In genomic region chr5:63553069-63553468, GRCh38 we compare ENCODE assay signal across 22 cellular contexts.
"Had no signal": no experiment of that assay in that cellular context is flagged by ENCODE, and none has a peak within 500 bp of the region (broad histone marks: within the 10 kb centered on the region; RNA-seq: fewer than 3 reads in every experiment).

No MANE protein-coding gene starts in this region.

- H3K9me3 ChIP-seq: esophagus muscularis mucosa, gastroesophageal sphincter, left ventricle myocardium inferior, lower lobe of right lung, pancreas, right lobe of liver, testis, tibial nerve, upper lobe of right lung, vagina had no signal

- H2AFZ ChIP-seq: neural progenitor cell had no signal

- H3K27me3 ChIP-seq: esophagus muscularis mucosa, gastroesophageal sphincter, neural progenitor cell, pancreas, right lobe of liver, testis, tibial nerve, upper lobe of right lung, vagina had no signal

- DNase-seq: effector memory CD4-positive, alpha-beta T cell; glutamatergic neuron; islet precursor cell; left ventricle myocardium inferior; lower lobe of right lung; mesenchymal stem cell; midbrain; nucleus accumbens; pancreas; right lobe of liver; stimulated activated CD4-positive, alpha-beta T cell treated with anti-CD3 and anti-CD28 coated beads, Interleukin-4, amount 100 ng/mL, for 24 hours; stimulated activated naive CD8-positive, alpha-beta T cell treated with anti-CD3 and anti-CD28 coated beads, Interleukin-15, amount 100 ng/mL, for 72 hours; testis; upper lobe of right lung had no signal

- H3K9ac ChIP-seq: neural progenitor cell had no signal

- H3K36me3 ChIP-seq: esophagus muscularis mucosa, gastroesophageal sphincter, left ventricle myocardium inferior, lower lobe of right lung, neural progenitor cell, pancreas, right lobe of liver, tibial nerve, upper lobe of right lung, vagina had no signal

- H3K27ac ChIP-seq: epithelial cell of prostate, esophagus muscularis mucosa, gastroesophageal sphincter, lower lobe of right lung, neural progenitor cell, pancreas, right lobe of liver, testis, tibial nerve, upper lobe of right lung, vagina had no signal

- H3K4me1 ChIP-seq: esophagus muscularis mucosa, gastroesophageal sphincter, lower lobe of right lung, neural progenitor cell, pancreas, right lobe of liver, testis, tibial nerve, upper lobe of right lung, vagina had no signal

- ATAC-seq: gastroesophageal sphincter; natural killer cell treated with Interleukin-12 subunit alpha and Interleukin-12 subunit beta and Interleukin-15 and Interleukin-18, amount 100 ng/mL, for 72 hours; pancreas; right lobe of liver; stimulated activated memory B cell treated with anti-CD40 and anti-IgM and Interleukin-4, amounts not matched to agents 10 μg/mL and 1 μg/mL and 100 μg/mL, for 72 hours; stimulated activated naive CD8-positive, alpha-beta T cell treated with anti-CD3 and anti-CD28 coated beads, Interleukin-15, amount 100 ng/mL, for 72 hours; upper lobe of right lung had no signal

- H3K4me2 ChIP-seq: neural progenitor cell had no signal

- H3K4me3 ChIP-seq: esophagus muscularis mucosa, gastroesophageal sphincter, left ventricle myocardium inferior, lower lobe of right lung, neural progenitor cell, pancreas, right lobe of liver, testis, tibial nerve, upper lobe of right lung, vagina had no signal
